1 cellular context compared by ENCODE assay signal in genomic region chr10:86861351-86861750, GRCh38.
A peak's percentile ranks its signal among the peaks of the same experiment; 100 is the strongest.
TF ChIP-seq lines count a peak whose summit lies in the region.

No MANE protein-coding gene starts in this region.

TF ChIP-seq in HepG2, 621 proteins besides CTCF, POLR2A, EP300 and RAD21 (continued from another document and continues in another):
- TF ChIP-seq ZNF580 (CRISPR knock-in tag; IDR thresholded peaks at IDR 0.05; ENCODE audit: borderline replicate concordance, low read depth) = no peak
- TF ChIP-seq AGO2 (optimal IDR thresholded peaks at IDR 0.05; ENCODE audit: low read depth, low read length) = no peak
- TF ChIP-seq ZNF615 (CRISPR knock-in tag; IDR thresholded peaks at IDR 0.05; ENCODE audit: borderline replicate concordance) = no peak
- TF ChIP-seq SRSF1 (optimal IDR thresholded peaks at IDR 0.05; ENCODE audit: low read depth, low read length) = no peak
- peak; percentile 35; the same call in 1 of the 2 replicates for TF ChIP-seq SAP130 (CRISPR knock-in tag; IDR thresholded peaks at IDR 0.05; ENCODE audit: low read depth)
- no peak for TF ChIP-seq ZKSCAN5 (CRISPR knock-in tag; IDR thresholded peaks at IDR 0.05)
- peak; percentile 52 for TF ChIP-seq PAXIP1 (CRISPR knock-in tag; conservative IDR thresholded peaks at IDR 0.05)
- no peak for TF ChIP-seq FOXP1 (IDR thresholded peaks at IDR 0.05)
- TF ChIP-seq FOXP1 (CRISPR knock-in tag; IDR thresholded peaks at IDR 0.05) = peak; percentile 42; the same call in 1 of the 2 replicates
- TF ChIP-seq ZBTB20 (CRISPR knock-in tag; IDR thresholded peaks at IDR 0.05; ENCODE audit: borderline replicate concordance, low read depth) = no peak
- no peak for TF ChIP-seq ZSCAN31 (CRISPR knock-in tag; IDR thresholded peaks at IDR 0.05; ENCODE audit: low read depth)
- TF ChIP-seq U2AF2 (IDR thresholded peaks at IDR 0.05; ENCODE audit: low read depth, low read length) = no peak
- TF ChIP-seq ZBTB46 (CRISPR knock-in tag; IDR thresholded peaks at IDR 0.05; ENCODE audit: borderline replicate concordance) = no peak
- TF ChIP-seq, protein P1, sequence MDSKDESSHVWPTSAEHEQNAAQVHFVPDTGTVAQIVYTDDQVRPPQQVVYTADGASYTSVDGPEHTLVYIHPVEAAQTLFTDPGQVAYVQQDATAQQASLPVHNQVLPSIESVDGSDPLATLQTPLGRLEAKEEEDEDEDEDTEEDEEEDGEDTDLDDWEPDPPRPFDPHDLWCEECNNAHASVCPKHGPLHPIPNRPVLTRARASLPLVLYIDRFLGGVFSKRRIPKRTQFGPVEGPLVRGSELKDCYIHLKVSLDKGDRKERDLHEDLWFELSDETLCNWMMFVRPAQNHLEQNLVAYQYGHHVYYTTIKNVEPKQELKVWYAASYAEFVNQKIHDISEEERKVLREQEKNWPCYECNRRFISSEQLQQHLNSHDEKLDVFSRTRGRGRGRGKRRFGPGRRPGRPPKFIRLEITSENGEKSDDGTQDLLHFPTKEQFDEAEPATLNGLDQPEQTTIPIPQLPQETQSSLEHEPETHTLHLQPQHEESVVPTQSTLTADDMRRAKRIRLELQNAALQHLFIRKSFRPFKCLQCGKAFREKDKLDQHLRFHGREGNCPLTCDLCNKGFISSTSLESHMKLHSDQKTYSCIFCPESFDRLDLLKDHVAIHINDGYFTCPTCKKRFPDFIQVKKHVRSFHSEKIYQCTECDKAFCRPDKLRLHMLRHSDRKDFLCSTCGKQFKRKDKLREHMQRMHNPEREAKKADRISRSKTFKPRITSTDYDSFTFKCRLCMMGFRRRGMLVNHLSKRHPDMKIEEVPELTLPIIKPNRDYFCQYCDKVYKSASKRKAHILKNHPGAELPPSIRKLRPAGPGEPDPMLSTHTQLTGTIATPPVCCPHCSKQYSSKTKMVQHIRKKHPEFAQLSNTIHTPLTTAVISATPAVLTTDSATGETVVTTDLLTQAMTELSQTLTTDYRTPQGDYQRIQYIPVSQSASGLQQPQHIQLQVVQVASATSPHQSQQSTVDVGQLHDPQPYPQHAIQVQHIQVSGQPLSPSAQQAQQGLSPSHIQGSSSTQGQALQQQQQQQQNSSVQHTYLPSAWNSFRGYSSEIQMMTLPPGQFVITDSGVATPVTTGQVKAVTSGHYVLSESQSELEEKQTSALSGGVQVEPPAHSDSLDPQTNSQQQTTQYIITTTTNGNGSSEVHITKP (CRISPR knock-in tag; IDR thresholded peaks at IDR 0.05; ENCODE audit: low read depth) = no peak
- TF ChIP-seq ZNF230 (CRISPR knock-in tag; IDR thresholded peaks at IDR 0.05) = no peak
- TF ChIP-seq SOX6 (IDR thresholded peaks at IDR 0.05) = no peak
- peak; percentile 76; the same call in 1 of the 2 replicates for TF ChIP-seq SOX6 (CRISPR knock-in tag; IDR thresholded peaks at IDR 0.05)
- no peak for TF ChIP-seq ZNF17 (CRISPR knock-in tag; IDR thresholded peaks at IDR 0.05)
- TF ChIP-seq TCF7 (IDR thresholded peaks at IDR 0.05; ENCODE audit: low read depth) = peak; percentile 61
- no peak for TF ChIP-seq PAWR (CRISPR knock-in tag; IDR thresholded peaks at IDR 0.05; ENCODE audit: borderline replicate concordance)
- peak; percentile 26; the same call in 1 of the 2 replicates for TF ChIP-seq SOX13 (IDR thresholded peaks at IDR 0.05)
- TF ChIP-seq SOX13 (CRISPR knock-in tag; conservative IDR thresholded peaks at IDR 0.05 in 1 of 2, IDR thresholded peaks at IDR 0.05 in 1 of 2) = peak in 1 of 2 experiments; percentile 88; a peak in 2 of 4 replicates
- TF ChIP-seq YEATS4 (CRISPR knock-in tag; IDR thresholded peaks at IDR 0.05; ENCODE audit: borderline replicate concordance) = no peak
- TF ChIP-seq FOXO1 (CRISPR knock-in tag; IDR thresholded peaks at IDR 0.05) = no peak; the same call in 1 of the 2 replicates
- no peak for TF ChIP-seq ZNF772 (CRISPR knock-in tag; IDR thresholded peaks at IDR 0.05)
- no peak for TF ChIP-seq ZBTB38 (CRISPR knock-in tag; IDR thresholded peaks at IDR 0.05)
- no peak for TF ChIP-seq ZNF547 (CRISPR knock-in tag; IDR thresholded peaks at IDR 0.05)
- no peak for TF ChIP-seq KAT7 (CRISPR knock-in tag; IDR thresholded peaks at IDR 0.05; ENCODE audit: borderline replicate concordance)
- TF ChIP-seq ZNF382 (CRISPR knock-in tag; IDR thresholded peaks at IDR 0.05; ENCODE audit: borderline replicate concordance) = no peak
- TF ChIP-seq SIX4 (CRISPR knock-in tag; IDR thresholded peaks at IDR 0.05) = no peak
- TF ChIP-seq NCOR1 (IDR thresholded peaks at IDR 0.05; ENCODE audit: borderline replicate concordance, low read length) = peak; percentile 50; the same call in 1 of the 2 replicates
- TF ChIP-seq ZNF30 (CRISPR knock-in tag; IDR thresholded peaks at IDR 0.05) = no peak
- 0 out of 2 replicates have a peak, but pooled peaks have one; percentile 36 for TF ChIP-seq CREM (IDR thresholded peaks at IDR 0.05)
- no peak for TF ChIP-seq CREM (CRISPR knock-in tag; IDR thresholded peaks at IDR 0.05)
- TF ChIP-seq ZNF317 (CRISPR knock-in tag; IDR thresholded peaks at IDR 0.05) = no peak
- TF ChIP-seq GMEB1 (CRISPR knock-in tag; IDR thresholded peaks at IDR 0.05; ENCODE audit: borderline replicate concordance) = no peak
- TF ChIP-seq ASH2L (IDR thresholded peaks at IDR 0.05; ENCODE audit: insufficient read length, low read depth, low read length) = peak; percentile 37
- TF ChIP-seq ZC3H13 (CRISPR knock-in tag; IDR thresholded peaks at IDR 0.05) = no peak
- no peak for TF ChIP-seq GATAD2A (CRISPR knock-in tag; IDR thresholded peaks at IDR 0.05)
- TF ChIP-seq, protein P2, sequence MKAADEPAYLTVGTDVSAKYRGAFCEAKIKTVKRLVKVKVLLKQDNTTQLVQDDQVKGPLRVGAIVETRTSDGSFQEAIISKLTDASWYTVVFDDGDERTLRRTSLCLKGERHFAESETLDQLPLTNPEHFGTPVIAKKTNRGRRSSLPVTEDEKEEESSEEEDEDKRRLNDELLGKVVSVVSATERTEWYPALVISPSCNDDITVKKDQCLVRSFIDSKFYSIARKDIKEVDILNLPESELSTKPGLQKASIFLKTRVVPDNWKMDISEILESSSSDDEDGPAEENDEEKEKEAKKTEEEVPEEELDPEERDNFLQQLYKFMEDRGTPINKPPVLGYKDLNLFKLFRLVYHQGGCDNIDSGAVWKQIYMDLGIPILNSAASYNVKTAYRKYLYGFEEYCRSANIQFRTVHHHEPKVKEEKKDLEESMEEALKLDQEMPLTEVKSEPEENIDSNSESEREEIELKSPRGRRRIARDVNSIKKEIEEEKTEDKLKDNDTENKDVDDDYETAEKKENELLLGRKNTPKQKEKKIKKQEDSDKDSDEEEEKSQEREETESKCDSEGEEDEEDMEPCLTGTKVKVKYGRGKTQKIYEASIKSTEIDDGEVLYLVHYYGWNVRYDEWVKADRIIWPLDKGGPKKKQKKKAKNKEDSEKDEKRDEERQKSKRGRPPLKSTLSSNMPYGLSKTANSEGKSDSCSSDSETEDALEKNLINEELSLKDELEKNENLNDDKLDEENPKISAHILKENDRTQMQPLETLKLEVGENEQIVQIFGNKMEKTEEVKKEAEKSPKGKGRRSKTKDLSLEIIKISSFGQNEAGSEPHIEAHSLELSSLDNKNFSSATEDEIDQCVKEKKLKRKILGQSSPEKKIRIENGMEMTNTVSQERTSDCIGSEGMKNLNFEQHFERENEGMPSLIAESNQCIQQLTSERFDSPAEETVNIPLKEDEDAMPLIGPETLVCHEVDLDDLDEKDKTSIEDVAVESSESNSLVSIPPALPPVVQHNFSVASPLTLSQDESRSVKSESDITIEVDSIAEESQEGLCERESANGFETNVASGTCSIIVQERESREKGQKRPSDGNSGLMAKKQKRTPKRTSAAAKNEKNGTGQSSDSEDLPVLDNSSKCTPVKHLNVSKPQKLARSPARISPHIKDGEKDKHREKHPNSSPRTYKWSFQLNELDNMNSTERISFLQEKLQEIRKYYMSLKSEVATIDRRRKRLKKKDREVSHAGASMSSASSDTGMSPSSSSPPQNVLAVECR (CRISPR knock-in tag; IDR thresholded peaks at IDR 0.05; ENCODE audit: borderline replicate concordance) = no peak
- TF ChIP-seq NR2C2 (CRISPR knock-in tag; IDR thresholded peaks at IDR 0.05; ENCODE audit: borderline replicate concordance) = no peak
- TF ChIP-seq, protein P3, sequence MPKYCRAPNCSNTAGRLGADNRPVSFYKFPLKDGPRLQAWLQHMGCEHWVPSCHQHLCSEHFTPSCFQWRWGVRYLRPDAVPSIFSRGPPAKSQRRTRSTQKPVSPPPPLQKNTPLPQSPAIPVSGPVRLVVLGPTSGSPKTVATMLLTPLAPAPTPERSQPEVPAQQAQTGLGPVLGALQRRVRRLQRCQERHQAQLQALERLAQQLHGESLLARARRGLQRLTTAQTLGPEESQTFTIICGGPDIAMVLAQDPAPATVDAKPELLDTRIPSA (CRISPR knock-in tag; IDR thresholded peaks at IDR 0.05; ENCODE audit: borderline replicate concordance) = no peak
- peak; percentile 92; the same call in 1 of the 2 replicates for TF ChIP-seq SOX5 (CRISPR knock-in tag; IDR thresholded peaks at IDR 0.05; ENCODE audit: borderline replicate concordance)
- TF ChIP-seq, protein P4, sequence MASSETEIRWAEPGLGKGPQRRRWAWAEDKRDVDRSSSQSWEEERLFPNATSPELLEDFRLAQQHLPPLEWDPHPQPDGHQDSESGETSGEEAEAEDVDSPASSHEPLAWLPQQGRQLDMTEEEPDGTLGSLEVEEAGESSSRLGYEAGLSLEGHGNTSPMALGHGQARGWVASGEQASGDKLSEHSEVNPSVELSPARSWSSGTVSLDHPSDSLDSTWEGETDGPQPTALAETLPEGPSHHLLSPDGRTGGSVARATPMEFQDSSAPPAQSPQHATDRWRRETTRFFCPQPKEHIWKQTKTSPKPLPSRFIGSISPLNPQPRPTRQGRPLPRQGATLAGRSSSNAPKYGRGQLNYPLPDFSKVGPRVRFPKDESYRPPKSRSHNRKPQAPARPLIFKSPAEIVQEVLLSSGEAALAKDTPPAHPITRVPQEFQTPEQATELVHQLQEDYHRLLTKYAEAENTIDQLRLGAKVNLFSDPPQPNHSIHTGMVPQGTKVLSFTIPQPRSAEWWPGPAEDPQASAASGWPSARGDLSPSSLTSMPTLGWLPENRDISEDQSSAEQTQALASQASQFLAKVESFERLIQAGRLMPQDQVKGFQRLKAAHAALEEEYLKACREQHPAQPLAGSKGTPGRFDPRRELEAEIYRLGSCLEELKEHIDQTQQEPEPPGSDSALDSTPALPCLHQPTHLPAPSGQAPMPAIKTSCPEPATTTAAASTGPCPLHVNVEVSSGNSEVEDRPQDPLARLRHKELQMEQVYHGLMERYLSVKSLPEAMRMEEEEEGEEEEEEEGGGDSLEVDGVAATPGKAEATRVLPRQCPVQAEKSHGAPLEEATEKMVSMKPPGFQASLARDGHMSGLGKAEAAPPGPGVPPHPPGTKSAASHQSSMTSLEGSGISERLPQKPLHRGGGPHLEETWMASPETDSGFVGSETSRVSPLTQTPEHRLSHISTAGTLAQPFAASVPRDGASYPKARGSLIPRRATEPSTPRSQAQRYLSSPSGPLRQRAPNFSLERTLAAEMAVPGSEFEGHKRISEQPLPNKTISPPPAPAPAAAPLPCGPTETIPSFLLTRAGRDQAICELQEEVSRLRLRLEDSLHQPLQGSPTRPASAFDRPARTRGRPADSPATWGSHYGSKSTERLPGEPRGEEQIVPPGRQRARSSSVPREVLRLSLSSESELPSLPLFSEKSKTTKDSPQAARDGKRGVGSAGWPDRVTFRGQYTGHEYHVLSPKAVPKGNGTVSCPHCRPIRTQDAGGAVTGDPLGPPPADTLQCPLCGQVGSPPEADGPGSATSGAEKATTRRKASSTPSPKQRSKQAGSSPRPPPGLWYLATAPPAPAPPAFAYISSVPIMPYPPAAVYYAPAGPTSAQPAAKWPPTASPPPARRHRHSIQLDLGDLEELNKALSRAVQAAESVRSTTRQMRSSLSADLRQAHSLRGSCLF (CRISPR knock-in tag; IDR thresholded peaks at IDR 0.05; ENCODE audit: borderline replicate concordance) = no peak
